1 cellular context compared by ENCODE assay signal in the genomic region with DNA sequence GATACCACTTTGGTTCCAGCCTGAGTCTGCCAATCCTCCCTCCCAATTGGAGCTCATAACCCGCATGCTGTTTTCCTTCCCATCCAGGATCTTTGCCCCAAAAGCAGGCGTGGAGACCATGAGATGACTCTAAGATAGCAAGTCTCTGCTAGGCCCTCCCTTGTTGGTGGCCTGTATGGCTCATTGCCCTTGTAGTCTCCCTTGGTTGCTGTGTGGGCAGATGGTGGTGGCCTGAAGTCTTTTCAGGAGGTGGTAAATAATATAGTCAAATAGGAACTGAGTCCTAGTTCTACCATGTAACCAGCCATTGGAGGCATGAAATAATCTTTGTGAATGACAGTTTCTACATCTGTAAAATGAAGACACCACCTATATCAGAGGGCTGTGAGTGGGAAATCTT.
TF ChIP-seq lines count a peak whose summit lies in the region.

No MANE protein-coding gene starts in this region.

TF ChIP-seq in GM12878, 131 proteins besides CTCF, POLR2A, EP300 and RAD21:
- TF ChIP-seq TCF7 (IDR thresholded peaks at IDR 0.05; ENCODE audit: borderline replicate concordance) (no peak), BHLHE40 (IDR thresholded peaks at IDR 0.05; ENCODE audit: borderline replicate concordance in 1 of 2, low read depth in 2 of 2, low read length in 1 of 2) (no peak), SPI1 (IDR thresholded peaks at IDR 0.05; ENCODE audit: borderline replicate concordance, insufficient read depth, low read depth, low read length) (no peak), ESRRA (IDR thresholded peaks at IDR 0.05; ENCODE audit: low read length) (no peak), CEBPB (IDR thresholded peaks at IDR 0.05; ENCODE audit: borderline replicate concordance in 1 of 2, low read depth in 2 of 2, low read length in 2 of 2) (no peak), TARDBP (IDR thresholded peaks at IDR 0.05; ENCODE audit: borderline replicate concordance) (no peak)
- TF ChIP-seq, protein P1, sequence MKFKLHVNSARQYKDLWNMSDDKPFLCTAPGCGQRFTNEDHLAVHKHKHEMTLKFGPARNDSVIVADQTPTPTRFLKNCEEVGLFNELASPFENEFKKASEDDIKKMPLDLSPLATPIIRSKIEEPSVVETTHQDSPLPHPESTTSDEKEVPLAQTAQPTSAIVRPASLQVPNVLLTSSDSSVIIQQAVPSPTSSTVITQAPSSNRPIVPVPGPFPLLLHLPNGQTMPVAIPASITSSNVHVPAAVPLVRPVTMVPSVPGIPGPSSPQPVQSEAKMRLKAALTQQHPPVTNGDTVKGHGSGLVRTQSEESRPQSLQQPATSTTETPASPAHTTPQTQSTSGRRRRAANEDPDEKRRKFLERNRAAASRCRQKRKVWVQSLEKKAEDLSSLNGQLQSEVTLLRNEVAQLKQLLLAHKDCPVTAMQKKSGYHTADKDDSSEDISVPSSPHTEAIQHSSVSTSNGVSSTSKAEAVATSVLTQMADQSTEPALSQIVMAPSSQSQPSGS (IDR thresholded peaks at IDR 0.05; ENCODE audit: low read length) = no peak
- TF ChIP-seq, protein P2, sequence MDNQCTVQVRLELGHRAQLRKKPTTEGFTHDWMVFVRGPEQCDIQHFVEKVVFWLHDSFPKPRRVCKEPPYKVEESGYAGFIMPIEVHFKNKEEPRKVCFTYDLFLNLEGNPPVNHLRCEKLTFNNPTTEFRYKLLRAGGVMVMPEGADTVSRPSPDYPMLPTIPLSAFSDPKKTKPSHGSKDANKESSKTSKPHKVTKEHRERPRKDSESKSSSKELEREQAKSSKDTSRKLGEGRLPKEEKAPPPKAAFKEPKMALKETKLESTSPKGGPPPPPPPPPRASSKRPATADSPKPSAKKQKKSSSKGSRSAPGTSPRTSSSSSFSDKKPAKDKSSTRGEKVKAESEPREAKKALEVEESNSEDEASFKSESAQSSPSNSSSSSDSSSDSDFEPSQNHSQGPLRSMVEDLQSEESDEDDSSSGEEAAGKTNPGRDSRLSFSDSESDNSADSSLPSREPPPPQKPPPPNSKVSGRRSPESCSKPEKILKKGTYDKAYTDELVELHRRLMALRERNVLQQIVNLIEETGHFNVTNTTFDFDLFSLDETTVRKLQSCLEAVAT (IDR thresholded peaks at IDR 0.05) = no peak
- TF ChIP-seq, protein P3, sequence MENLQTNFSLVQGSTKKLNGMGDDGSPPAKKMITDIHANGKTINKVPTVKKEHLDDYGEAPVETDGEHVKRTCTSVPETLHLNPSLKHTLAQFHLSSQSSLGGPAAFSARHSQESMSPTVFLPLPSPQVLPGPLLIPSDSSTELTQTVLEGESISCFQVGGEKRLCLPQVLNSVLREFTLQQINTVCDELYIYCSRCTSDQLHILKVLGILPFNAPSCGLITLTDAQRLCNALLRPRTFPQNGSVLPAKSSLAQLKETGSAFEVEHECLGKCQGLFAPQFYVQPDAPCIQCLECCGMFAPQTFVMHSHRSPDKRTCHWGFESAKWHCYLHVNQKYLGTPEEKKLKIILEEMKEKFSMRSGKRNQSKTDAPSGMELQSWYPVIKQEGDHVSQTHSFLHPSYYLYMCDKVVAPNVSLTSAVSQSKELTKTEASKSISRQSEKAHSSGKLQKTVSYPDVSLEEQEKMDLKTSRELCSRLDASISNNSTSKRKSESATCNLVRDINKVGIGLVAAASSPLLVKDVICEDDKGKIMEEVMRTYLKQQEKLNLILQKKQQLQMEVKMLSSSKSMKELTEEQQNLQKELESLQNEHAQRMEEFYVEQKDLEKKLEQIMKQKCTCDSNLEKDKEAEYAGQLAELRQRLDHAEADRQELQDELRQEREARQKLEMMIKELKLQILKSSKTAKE (IDR thresholded peaks at IDR 0.05; ENCODE audit: low read depth, poor library complexity, severe bottlenecking) = no peak
- TF ChIP-seq, protein P4, sequence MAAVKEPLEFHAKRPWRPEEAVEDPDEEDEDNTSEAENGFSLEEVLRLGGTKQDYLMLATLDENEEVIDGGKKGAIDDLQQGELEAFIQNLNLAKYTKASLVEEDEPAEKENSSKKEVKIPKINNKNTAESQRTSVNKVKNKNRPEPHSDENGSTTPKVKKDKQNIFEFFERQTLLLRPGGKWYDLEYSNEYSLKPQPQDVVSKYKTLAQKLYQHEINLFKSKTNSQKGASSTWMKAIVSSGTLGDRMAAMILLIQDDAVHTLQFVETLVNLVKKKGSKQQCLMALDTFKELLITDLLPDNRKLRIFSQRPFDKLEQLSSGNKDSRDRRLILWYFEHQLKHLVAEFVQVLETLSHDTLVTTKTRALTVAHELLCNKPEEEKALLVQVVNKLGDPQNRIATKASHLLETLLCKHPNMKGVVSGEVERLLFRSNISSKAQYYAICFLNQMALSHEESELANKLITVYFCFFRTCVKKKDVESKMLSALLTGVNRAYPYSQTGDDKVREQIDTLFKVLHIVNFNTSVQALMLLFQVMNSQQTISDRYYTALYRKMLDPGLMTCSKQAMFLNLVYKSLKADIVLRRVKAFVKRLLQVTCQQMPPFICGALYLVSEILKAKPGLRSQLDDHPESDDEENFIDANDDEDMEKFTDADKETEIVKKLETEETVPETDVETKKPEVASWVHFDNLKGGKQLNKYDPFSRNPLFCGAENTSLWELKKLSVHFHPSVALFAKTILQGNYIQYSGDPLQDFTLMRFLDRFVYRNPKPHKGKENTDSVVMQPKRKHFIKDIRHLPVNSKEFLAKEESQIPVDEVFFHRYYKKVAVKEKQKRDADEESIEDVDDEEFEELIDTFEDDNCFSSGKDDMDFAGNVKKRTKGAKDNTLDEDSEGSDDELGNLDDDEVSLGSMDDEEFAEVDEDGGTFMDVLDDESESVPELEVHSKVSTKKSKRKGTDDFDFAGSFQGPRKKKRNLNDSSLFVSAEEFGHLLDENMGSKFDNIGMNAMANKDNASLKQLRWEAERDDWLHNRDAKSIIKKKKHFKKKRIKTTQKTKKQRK (IDR thresholded peaks at IDR 0.05; ENCODE audit: low read depth, low read length) = no peak
- TF ChIP-seq, protein P5, sequence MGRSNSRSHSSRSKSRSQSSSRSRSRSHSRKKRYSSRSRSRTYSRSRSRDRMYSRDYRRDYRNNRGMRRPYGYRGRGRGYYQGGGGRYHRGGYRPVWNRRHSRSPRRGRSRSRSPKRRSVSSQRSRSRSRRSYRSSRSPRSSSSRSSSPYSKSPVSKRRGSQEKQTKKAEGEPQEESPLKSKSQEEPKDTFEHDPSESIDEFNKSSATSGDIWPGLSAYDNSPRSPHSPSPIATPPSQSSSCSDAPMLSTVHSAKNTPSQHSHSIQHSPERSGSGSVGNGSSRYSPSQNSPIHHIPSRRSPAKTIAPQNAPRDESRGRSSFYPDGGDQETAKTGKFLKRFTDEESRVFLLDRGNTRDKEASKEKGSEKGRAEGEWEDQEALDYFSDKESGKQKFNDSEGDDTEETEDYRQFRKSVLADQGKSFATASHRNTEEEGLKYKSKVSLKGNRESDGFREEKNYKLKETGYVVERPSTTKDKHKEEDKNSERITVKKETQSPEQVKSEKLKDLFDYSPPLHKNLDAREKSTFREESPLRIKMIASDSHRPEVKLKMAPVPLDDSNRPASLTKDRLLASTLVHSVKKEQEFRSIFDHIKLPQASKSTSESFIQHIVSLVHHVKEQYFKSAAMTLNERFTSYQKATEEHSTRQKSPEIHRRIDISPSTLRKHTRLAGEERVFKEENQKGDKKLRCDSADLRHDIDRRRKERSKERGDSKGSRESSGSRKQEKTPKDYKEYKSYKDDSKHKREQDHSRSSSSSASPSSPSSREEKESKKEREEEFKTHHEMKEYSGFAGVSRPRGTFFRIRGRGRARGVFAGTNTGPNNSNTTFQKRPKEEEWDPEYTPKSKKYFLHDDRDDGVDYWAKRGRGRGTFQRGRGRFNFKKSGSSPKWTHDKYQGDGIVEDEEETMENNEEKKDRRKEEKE (IDR thresholded peaks at IDR 0.05) = no peak
- TF ChIP-seq, protein P6, sequence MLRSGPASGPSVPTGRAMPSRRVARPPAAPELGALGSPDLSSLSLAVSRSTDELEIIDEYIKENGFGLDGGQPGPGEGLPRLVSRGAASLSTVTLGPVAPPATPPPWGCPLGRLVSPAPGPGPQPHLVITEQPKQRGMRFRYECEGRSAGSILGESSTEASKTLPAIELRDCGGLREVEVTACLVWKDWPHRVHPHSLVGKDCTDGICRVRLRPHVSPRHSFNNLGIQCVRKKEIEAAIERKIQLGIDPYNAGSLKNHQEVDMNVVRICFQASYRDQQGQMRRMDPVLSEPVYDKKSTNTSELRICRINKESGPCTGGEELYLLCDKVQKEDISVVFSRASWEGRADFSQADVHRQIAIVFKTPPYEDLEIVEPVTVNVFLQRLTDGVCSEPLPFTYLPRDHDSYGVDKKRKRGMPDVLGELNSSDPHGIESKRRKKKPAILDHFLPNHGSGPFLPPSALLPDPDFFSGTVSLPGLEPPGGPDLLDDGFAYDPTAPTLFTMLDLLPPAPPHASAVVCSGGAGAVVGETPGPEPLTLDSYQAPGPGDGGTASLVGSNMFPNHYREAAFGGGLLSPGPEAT (IDR thresholded peaks at IDR 0.05; ENCODE audit: low read depth) = no peak
- TF ChIP-seq, protein P7, sequence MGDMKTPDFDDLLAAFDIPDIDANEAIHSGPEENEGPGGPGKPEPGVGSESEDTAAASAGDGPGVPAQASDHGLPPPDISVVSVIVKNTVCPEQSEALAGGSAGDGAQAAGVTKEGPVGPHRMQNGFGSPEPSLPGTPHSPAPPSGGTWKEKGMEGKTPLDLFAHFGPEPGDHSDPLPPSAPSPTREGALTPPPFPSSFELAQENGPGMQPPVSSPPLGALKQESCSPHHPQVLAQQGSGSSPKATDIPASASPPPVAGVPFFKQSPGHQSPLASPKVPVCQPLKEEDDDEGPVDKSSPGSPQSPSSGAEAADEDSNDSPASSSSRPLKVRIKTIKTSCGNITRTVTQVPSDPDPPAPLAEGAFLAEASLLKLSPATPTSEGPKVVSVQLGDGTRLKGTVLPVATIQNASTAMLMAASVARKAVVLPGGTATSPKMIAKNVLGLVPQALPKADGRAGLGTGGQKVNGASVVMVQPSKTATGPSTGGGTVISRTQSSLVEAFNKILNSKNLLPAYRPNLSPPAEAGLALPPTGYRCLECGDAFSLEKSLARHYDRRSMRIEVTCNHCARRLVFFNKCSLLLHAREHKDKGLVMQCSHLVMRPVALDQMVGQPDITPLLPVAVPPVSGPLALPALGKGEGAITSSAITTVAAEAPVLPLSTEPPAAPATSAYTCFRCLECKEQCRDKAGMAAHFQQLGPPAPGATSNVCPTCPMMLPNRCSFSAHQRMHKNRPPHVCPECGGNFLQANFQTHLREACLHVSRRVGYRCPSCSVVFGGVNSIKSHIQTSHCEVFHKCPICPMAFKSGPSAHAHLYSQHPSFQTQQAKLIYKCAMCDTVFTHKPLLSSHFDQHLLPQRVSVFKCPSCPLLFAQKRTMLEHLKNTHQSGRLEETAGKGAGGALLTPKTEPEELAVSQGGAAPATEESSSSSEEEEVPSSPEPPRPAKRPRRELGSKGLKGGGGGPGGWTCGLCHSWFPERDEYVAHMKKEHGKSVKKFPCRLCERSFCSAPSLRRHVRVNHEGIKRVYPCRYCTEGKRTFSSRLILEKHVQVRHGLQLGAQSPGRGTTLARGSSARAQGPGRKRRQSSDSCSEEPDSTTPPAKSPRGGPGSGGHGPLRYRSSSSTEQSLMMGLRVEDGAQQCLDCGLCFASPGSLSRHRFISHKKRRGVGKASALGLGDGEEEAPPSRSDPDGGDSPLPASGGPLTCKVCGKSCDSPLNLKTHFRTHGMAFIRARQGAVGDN (IDR thresholded peaks at IDR 0.05) = no peak
